ENCODE assay signal across 16 cellular contexts in the genomic region with DNA sequence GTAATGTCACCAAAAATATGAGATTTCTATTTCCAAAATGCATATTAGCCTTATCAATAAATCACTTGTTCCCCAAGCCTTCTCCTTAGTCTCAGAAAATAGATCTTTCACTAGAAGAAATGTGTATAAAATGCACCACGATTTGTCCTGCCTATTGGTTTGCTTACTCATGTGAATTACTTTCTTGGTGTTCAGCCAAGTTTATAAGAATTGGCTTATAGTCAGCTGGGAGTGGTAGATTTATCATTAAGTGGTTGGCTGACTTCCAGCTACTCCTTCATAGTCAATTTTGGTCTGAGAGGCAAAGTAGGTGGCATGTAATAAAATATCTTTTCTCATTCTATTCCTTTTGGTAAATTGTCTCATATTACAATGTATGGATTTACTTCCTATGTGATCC. TPM values are rescaled to one million over a fixed set of nuclear protein-coding genes. Genes with fewer than 3 reads are reported as not detected.
DNase-seq lines count a peak whose midpoint lies in the region; ATAC-seq, FAIRE-seq and TF ChIP-seq lines count a peak whose summit lies in the region.
"Had no signal": no experiment of that assay in that cellular context is flagged by ENCODE, and none has a peak within 500 bp of the region (broad histone marks: within the 10 kb centered on the region; RNA-seq: fewer than 3 reads in every experiment).

No MANE protein-coding gene starts in this region.

- H3K27ac ChIP-seq in muscle layer of duodenum (ENCODE audit: low read length) (peak overlapping the region; percentile 1), osteoblast (ENCODE audit: low read depth, low read length) (no peak overlapping the region)
- H3K27ac ChIP-seq: ascending aorta, SJCRH30, thoracic aorta had no signal

- H3K9me3 ChIP-seq in muscle layer of duodenum (ENCODE audit: control insufficient read depth in 1 of 2, low read length in 2 of 2) (no peaks in the 10 kb centered on the region), osteoblast (ENCODE audit: low read depth, low read length) (no peaks in the 10 kb centered on the region)
- H3K9me3 ChIP-seq: ascending aorta, SJCRH30, thoracic aorta had no signal

- no peaks in the 10 kb centered on the region for H4K20me1 ChIP-seq in osteoblast (ENCODE audit: insufficient read depth, low read length)

- no peaks in the 10 kb centered on the region for H3K36me3 ChIP-seq in muscle layer of duodenum (ENCODE audit: control insufficient read depth in 1 of 2, insufficient read depth in 2 of 2, low read length in 2 of 2)
- H3K36me3 ChIP-seq in osteoblast (ENCODE audit: insufficient read depth, low read length), result no peaks in the 10 kb centered on the region
- H3K36me3 ChIP-seq: ascending aorta, SJCRH30, thoracic aorta had no signal

- DNase-seq in LHCN-M2 (ENCODE audit: low read depth) (peak; percentile 10), NCI-H748 treated with DMSO at 0.1 percent for 48 hours (lab: John Stamatoyannopoulos, UW) (peak; percentile 16), dermis blood vessel endothelial cell (peak; percentile 64), D721Med (ENCODE audit: insufficient read length, low spot score) (no peak), osteoblast (ENCODE audit: insufficient read length, low spot score, missing footprints) (no peak)
- no peak for DNase-seq in activated CD4-positive, CD25-positive, alpha-beta regulatory T cell treated with anti-CD3 and anti-CD28 coated beads, Interleukin-2, amount 50 U/mL, for 72 hours
- DNase-seq: activated B cell treated with CpG ODN at 0.5 μM for 24 hours; activated T-cell treated with anti-CD3 and anti-CD28 coated beads, Interleukin-2, amount 50 U/mL, for 24 hours had no signal

- no peak for ATAC-seq in GM19328 (IDR thresholded peaks at IDR 0.05; ENCODE audit: unreplicated experiment)
- ATAC-seq: K562, sciatic nerve had no signal

- H3K4me2 ChIP-seq in osteoblast (ENCODE audit: insufficient read depth, low read length), result no peak overlapping the region

- no peaks in the 10 kb centered on the region for H3K79me2 ChIP-seq in osteoblast (ENCODE audit: insufficient read depth, low read length)

- no peaks in the 10 kb centered on the region for H3K27me3 ChIP-seq in muscle layer of duodenum (ENCODE audit: low read depth, low read length)
- H3K27me3 ChIP-seq in osteoblast (ENCODE audit: insufficient read depth, low read length), result no peaks in the 10 kb centered on the region
- H3K27me3 ChIP-seq: ascending aorta, SJCRH30 had no signal

- H3K4me3 ChIP-seq in muscle layer of duodenum (ENCODE audit: low read depth in 1 of 2, low read length in 2 of 2) (peak overlapping the region in 1 of 2 donors; percentile 47), osteoblast (ENCODE audit: insufficient read depth, low read length) (no peak overlapping the region)
- H3K4me3 ChIP-seq: ascending aorta, K562, SJCRH30, thoracic aorta had no signal

- H2AFZ ChIP-seq in osteoblast (ENCODE audit: low read length), result no peak overlapping the region

- TF ChIP-seq CTCF in D721Med (IDR thresholded peaks at IDR 0.05; ENCODE audit: insufficient read depth, missing control alignments), result no peak
- no peak for TF ChIP-seq CTCF in osteoblast (IDR thresholded peaks at IDR 0.05; ENCODE audit: extremely low read depth, low read depth, low read length)

- no peak for FAIRE-seq in D721Med (lab: Jason Lieb, UNC)
- FAIRE-seq: endometrium, K562 had no signal

- H3K4me1 ChIP-seq in muscle layer of duodenum (ENCODE audit: control insufficient read depth in 1 of 2, insufficient read depth in 2 of 2, low read length in 2 of 2), result no peaks in the 10 kb centered on the region
- H3K4me1 ChIP-seq in osteoblast (ENCODE audit: insufficient read depth, low read length), result no peaks in the 10 kb centered on the region
- H3K4me1 ChIP-seq: ascending aorta had no signal

RNA-seq across cellular contexts. Expression of a gene that starts 1.3 kb away (rescaled TPM):
- total RNA-seq in LHCN-M2 (2014; rRNA removed), result not detected in 2 replicates
- not detected for polyA plus RNA-seq in LHCN-M2 (2012)
- total RNA-seq in dermis blood vessel endothelial cell, result 1.2 and 2.4 TPM in 2 replicates
- total RNA-seq in osteoblast, result not detected in 2 replicates
- total RNA-seq: activated B cell treated with CpG ODN at 0.5 μM for 24 hours, ascending aorta, K562, sciatic nerve, SJCRH30 had no signal
- polyA plus RNA-seq: K562 had no signal

Comparison
In these comparisons a context has a peak if more than half of its experiments do, and no peak if none do; other contexts are left out.
1. DNase-seq: peak in LHCN-M2 (single experiment), NCI-H748 treated with DMSO at 0.1 percent for 48 hours (single experiment) and dermis blood vessel endothelial cell (single experiment); none in activated CD4-positive, CD25-positive, alpha-beta regulatory T cell treated with anti-CD3 and anti-CD28 coated beads, Interleukin-2, amount 50 U/mL, for 72 hours (single experiment), D721Med (single experiment) and osteoblast (single experiment).